14 cellular contexts compared by ENCODE assay signal in the genomic region with DNA sequence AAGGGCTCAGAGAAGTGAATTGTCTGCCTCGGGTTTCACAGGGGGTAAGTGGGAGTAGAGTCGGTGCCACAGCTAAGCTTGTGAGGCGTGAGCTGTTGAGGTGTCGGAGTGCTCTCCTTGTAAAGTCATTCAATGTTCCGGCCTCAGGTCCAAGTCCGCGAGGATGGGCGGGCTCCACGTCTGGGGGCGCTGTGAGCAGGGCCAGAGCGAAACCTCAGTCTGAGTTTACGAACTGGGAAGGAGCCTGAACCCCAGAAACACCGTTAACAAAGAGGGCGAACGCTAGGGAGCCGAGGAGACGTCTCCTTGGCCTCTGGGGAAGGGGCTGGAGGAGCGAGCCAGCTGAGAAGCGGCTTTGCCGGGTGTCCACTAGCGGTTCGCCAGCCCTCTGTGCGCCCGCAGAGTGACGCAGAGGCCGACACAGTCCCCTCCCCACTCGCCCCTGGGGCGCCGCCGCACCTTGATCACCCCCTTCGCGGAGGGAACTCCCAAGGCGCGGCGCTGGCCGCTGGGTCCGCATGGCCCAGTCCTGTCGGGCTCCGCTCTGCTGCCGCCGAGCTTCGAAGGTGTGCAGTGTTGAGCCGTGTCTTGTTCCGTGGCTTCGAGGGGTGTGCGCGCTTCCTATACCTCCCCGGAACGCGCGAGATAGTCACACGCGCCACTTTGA. TPM values are rescaled to one million over a fixed set of nuclear protein-coding genes. Genes with fewer than 3 reads are reported as not detected.
DNase-seq lines count a peak whose midpoint lies in the region; ATAC-seq and TF ChIP-seq lines count a peak whose summit lies in the region.
"Had no signal": no experiment of that assay in that cellular context is flagged by ENCODE, and none has a peak within 500 bp of the region (broad histone marks: within the 10 kb centered on the region; RNA-seq: fewer than 3 reads in every experiment).

No MANE protein-coding gene starts in this region.

- H3K4me1 Mint-ChIP-seq in progenitor cell of endocrine pancreas (ENCODE audit: low read depth): peaks cover 12% of the 10 kb centered on the region
- H3K4me1 Mint-ChIP-seq in immature natural killer cell: peaks cover 10 to 12% of the 10 kb centered on the region in 2 donors
- H3K4me1 Mint-ChIP-seq in activated CD4-positive, alpha-beta memory T cell treated with anti-CD3 and anti-CD28 coated beads, Interleukin-2, amount 10 ng/mL, durations not matched to agents 7 days and 5 days: peaks cover 24% of the 10 kb centered on the region

- H3K9ac ChIP-seq in HCT116 (ENCODE audit: low read length): no peak overlapping the region

- POLR2A ChIA-PET in HCT116 (lab: Charles Lee): no interaction called here
- POLR2A ChIA-PET in activated CD4-positive, alpha-beta memory T cell treated with anti-CD3 and anti-CD28 coated beads, Interleukin-2, amount 10 ng/mL, durations not matched to agents 7 days and 5 days (lab: Charles Lee): no interaction called here

- H3K4me3 ChIP-seq in HCT116 (replicated peaks in 1 of 2; ENCODE audit: low read depth in 1 of 2, low read length in 2 of 2) (no peak overlapping the region), ascending aorta (peak overlapping the region; percentile 5 to 26), iPS-18c (ENCODE audit: insufficient read depth, low read depth, low read length) (peak overlapping the region; percentile 56)
- H3K4me3 ChIP-seq: psoas muscle, SJCRH30 had no signal

- peak overlapping the region; percentile 45 for H3K4me2 ChIP-seq in HCT116 (ENCODE audit: low read length)

- H3K36me3 ChIP-seq in HCT116 (ENCODE audit: control insufficient read depth in 1 of 2, insufficient read depth in 2 of 2, low read length in 2 of 2) (no peaks in the 10 kb centered on the region), ascending aorta (no peaks in the 10 kb centered on the region)

- BruUV-seq in HCT116 (replicated peaks; lab: Mats Ljungman, UMichigan): no TSS peak

- H3K27ac Mint-ChIP-seq in progenitor cell of endocrine pancreas: no peak overlapping the region
- no peak overlapping the region for H3K27ac Mint-ChIP-seq in immature natural killer cell
- no peak overlapping the region for H3K27ac Mint-ChIP-seq in activated CD4-positive, alpha-beta memory T cell treated with anti-CD3 and anti-CD28 coated beads, Interleukin-2, amount 10 ng/mL, durations not matched to agents 7 days and 5 days
- H3K27ac Mint-ChIP-seq: activated naive CD4-positive, alpha-beta T cell treated with anti-CD3 and anti-CD28 coated beads, Interleukin-2, amount 50 U/mL, for 24 hours had no signal

- no peak for TF ChIP-seq POLR2A in HCT116 (IDR thresholded peaks at IDR 0.05; ENCODE audit: borderline replicate concordance, extremely low read depth, insufficient read depth, insufficient read length)

- CTCF ChIA-PET in HCT116 (lab: Charles Lee): interaction anchor here (0.6 to 1.5 kb wide), 6 partner anchors 10 to 732 kb away, joined by 3 to 4 read pairs (median 3); no protein-coding TSS in a partner anchor
- CTCF ChIA-PET in activated CD4-positive, alpha-beta memory T cell treated with anti-CD3 and anti-CD28 coated beads, Interleukin-2, amount 10 ng/mL, durations not matched to agents 7 days and 5 days (lab: Charles Lee): interaction anchor here (1.0 to 1.4 kb wide), 3 partner anchors 69 to 390 kb away, joined by 3 to 6 read pairs (median 4); no protein-coding TSS in a partner anchor

- H3K9me3 Mint-ChIP-seq in progenitor cell of endocrine pancreas (ENCODE audit: low read depth): no peaks in the 10 kb centered on the region
- H3K9me3 Mint-ChIP-seq in immature natural killer cell: no peaks in the 10 kb centered on the region
- no peaks in the 10 kb centered on the region for H3K9me3 Mint-ChIP-seq in activated CD4-positive, alpha-beta memory T cell treated with anti-CD3 and anti-CD28 coated beads, Interleukin-2, amount 10 ng/mL, durations not matched to agents 7 days and 5 days
- H3K9me3 Mint-ChIP-seq: activated naive CD4-positive, alpha-beta T cell treated with anti-CD3 and anti-CD28 coated beads, Interleukin-2, amount 50 U/mL, for 24 hours had no signal

- no peaks in the 10 kb centered on the region for H3K79me2 ChIP-seq in HCT116 (ENCODE audit: insufficient read depth, low read length)

- H3K27me3 ChIP-seq in HCT116 (ENCODE audit: insufficient read depth, low read length) (no peaks in the 10 kb centered on the region), ascending aorta (peaks cover 18% of the 10 kb centered on the region)
- H3K27me3 ChIP-seq: SJCRH30 had no signal

- H3K36me3 Mint-ChIP-seq in progenitor cell of endocrine pancreas (ENCODE audit: insufficient read depth) (no peaks in the 10 kb centered on the region), immature natural killer cell (peaks cover 0 to 4% (median 4%) of the 10 kb centered on the region in 3 donors)
- H3K36me3 Mint-ChIP-seq in activated CD4-positive, alpha-beta memory T cell treated with anti-CD3 and anti-CD28 coated beads, Interleukin-2, amount 10 ng/mL, durations not matched to agents 7 days and 5 days (ENCODE audit: low read depth): peaks cover 7% of the 10 kb centered on the region
- H3K36me3 Mint-ChIP-seq: activated naive CD4-positive, alpha-beta T cell treated with anti-CD3 and anti-CD28 coated beads, Interleukin-2, amount 50 U/mL, for 24 hours had no signal

- H4K20me1 ChIP-seq in HCT116 (ENCODE audit: insufficient read depth): no peaks in the 10 kb centered on the region

- H3K27ac ChIP-seq in HCT116 (ENCODE audit: low read depth, low read length) (no peak overlapping the region), ascending aorta (no peak overlapping the region)
- H3K27ac ChIP-seq: psoas muscle, SJCRH30 had no signal

- H3K4me1 ChIP-seq in HCT116 (ENCODE audit: control insufficient read depth in 1 of 2, insufficient read depth in 2 of 2, low read length in 2 of 2) (peaks cover 0 to 22% of the 10 kb centered on the region in 2 experiments; a peak in 2 of 4 replicates), ascending aorta (peaks cover 14 to 19% of the 10 kb centered on the region in 2 donors)
- H3K4me1 ChIP-seq: psoas muscle, SJCRH30 had no signal

- H3K9me3 ChIP-seq in HCT116 (ENCODE audit: control insufficient read depth in 1 of 2, insufficient read depth in 1 of 2, low read depth in 1 of 2, low read length in 2 of 2) (no peaks in the 10 kb centered on the region), ascending aorta (no peaks in the 10 kb centered on the region), iPS-18c (ENCODE audit: control insufficient read depth, insufficient read depth, low read length) (peaks cover 2% of the 10 kb centered on the region)
- H3K9me3 ChIP-seq: psoas muscle, SJCRH30 had no signal

- ATAC-seq in HCT116 (no peak), HG03108 (IDR thresholded peaks at IDR 0.05; ENCODE audit: unreplicated experiment) (no peak)
- ATAC-seq: psoas muscle had no signal

- TF ChIP-seq RAD21 in HCT116 (IDR thresholded peaks at IDR 0.05; ENCODE audit: low read depth): no peak

- peak overlapping the region; percentile 68 for H2AFZ ChIP-seq in HCT116 (ENCODE audit: low read depth, low read length, poor library complexity, severe bottlenecking)

- intact Hi-C loops in HCT116 (cut with micrococcal nuclease): loop anchor here (5.0 to 10.0 kb wide), 6 partner anchors 387 to 976 kb away; no protein-coding TSS in a partner anchor
- intact Hi-C loops in ascending aorta (cut with DNase I): loop anchor here (10.0 kb wide), 2 partner anchors 507 to 577 kb away; partner anchors contain the start of genes FTO and RPGRIP1L

- H3K27me3 Mint-ChIP-seq in progenitor cell of endocrine pancreas (peaks cover 73% of the 10 kb centered on the region), immature natural killer cell (ENCODE audit: low read depth in 3 of 3) (peaks cover 18 to 34% (median 22%) of the 10 kb centered on the region in 3 donors)
- H3K27me3 Mint-ChIP-seq in activated CD4-positive, alpha-beta memory T cell treated with anti-CD3 and anti-CD28 coated beads, Interleukin-2, amount 10 ng/mL, durations not matched to agents 7 days and 5 days: peaks cover 58% of the 10 kb centered on the region

- H3K4me3 Mint-ChIP-seq in progenitor cell of endocrine pancreas (ENCODE audit: low read depth) (peak overlapping the region; percentile 61), immature natural killer cell (no peak overlapping the region)
- no peak overlapping the region for H3K4me3 Mint-ChIP-seq in activated CD4-positive, alpha-beta memory T cell treated with anti-CD3 and anti-CD28 coated beads, Interleukin-2, amount 10 ng/mL, durations not matched to agents 7 days and 5 days
- H3K4me3 Mint-ChIP-seq: activated naive CD4-positive, alpha-beta T cell treated with anti-CD3 and anti-CD28 coated beads, Interleukin-2, amount 50 U/mL, for 24 hours had no signal

- no peak for TF ChIP-seq CTCF in HCT116 (IDR thresholded peaks at IDR 0.05 in 2 of 3, conservative IDR thresholded peaks at IDR 0.05 in 1 of 3; ENCODE audit: borderline replicate concordance in 1 of 3, insufficient read depth in 1 of 3, low read depth in 2 of 3, low read length in 2 of 3)
- TF ChIP-seq CTCF in ascending aorta (IDR thresholded peaks at IDR 0.05): no peak
- no peak for TF ChIP-seq CTCF in progenitor cell of endocrine pancreas (IDR thresholded peaks at IDR 0.05; ENCODE audit: unreplicated experiment)

- RAD21 ChIA-PET in HCT116 (lab: Charles Lee; ENCODE audit: low non-redundant PET in 1 of 2, low total read pairs in 2 of 2, uncharacterized antibody in 2 of 2, unreplicated experiment in 2 of 2): no interaction called here

- no peaks in the 10 kb centered on the region for H3K9me2 ChIP-seq in HCT116 (ENCODE audit: insufficient read depth)

- DNase-seq in HCT116 (ENCODE audit: low read depth, low spot score): no peak
- DNase-seq in ascending aorta (ENCODE audit: low spot score in 2 of 2): no peak
- peak; percentile 14 for DNase-seq in progenitor cell of endocrine pancreas (ENCODE audit: low spot score, unreplicated experiment)
- DNase-seq in immature natural killer cell: no peak
- no peak for DNase-seq in activated CD4-positive, alpha-beta memory T cell treated with anti-CD3 and anti-CD28 coated beads, Interleukin-2, amount 10 ng/mL, durations not matched to agents 7 days and 5 days
- no peak for DNase-seq in stimulated activated CD4-positive, alpha-beta T cell treated with anti-CD3 and anti-CD28 coated beads, Interleukin-15, amount 100 ng/mL, for 24 hours
- DNase-seq: activated CD4-positive, alpha-beta T cell treated with anti-CD3 and anti-CD28 coated beads for 4 hours; NCI-H1105 treated with DMSO at 0.1 percent for 48 hours; NCI-H526 treated with DMSO at 0.1 percent for 48 hours; SJCRH30 had no signal

TF ChIP-seq in HCT116, 20 proteins besides CTCF, POLR2A, EP300 and RAD21 (continues in another document):
- no peak for TF ChIP-seq JUND (IDR thresholded peaks at IDR 0.05)

RNA-seq across cellular contexts. Expression of gene IRX3, which starts 4.9 kb away (rescaled TPM):
- 2.0 TPM for total RNA-seq in HCT116 (2021; ENCODE audit: unreplicated experiment)
- 0.89 and 1.1 TPM in 2 replicates for polyA plus RNA-seq in HCT116 (2012)
- 0.11 TPM for total RNA-seq in ascending aorta
- total RNA-seq in progenitor cell of endocrine pancreas: 4.1 and 4.5 TPM in 2 replicates
- not detected for polyA plus RNA-seq in immature natural killer cell
- total RNA-seq in activated CD4-positive, alpha-beta memory T cell treated with anti-CD3 and anti-CD28 coated beads, Interleukin-2, amount 10 ng/mL, durations not matched to agents 7 days and 5 days: 1 to 10 TPM; 1.2 to 1.6 TPM

Comparison
In these comparisons a context has a peak if more than half of its experiments do, and no peak if none do; other contexts are left out.
1. H3K4me3 ChIP-seq: peak in ascending aorta (2 of 2) and iPS-18c (single experiment); none in HCT116 (0 of 2).